ENCODE assay signal across 10 cellular contexts in genomic region chr4:9153571-9154157, GRCh38. TPM values are rescaled to one million over a fixed set of nuclear protein-coding genes. Genes with fewer than 3 reads are reported as not detected.
A peak's percentile ranks its signal among the peaks of the same experiment; 100 is the strongest.
DNase-seq lines count a peak whose midpoint lies in the region; ATAC-seq and TF ChIP-seq lines count a peak whose summit lies in the region.
"Not testable (repeated sequence)": the region's sequence is repeated elsewhere in the genome, so short reads cannot be mapped to it uniquely, and the experiment has no call there.
"Had no signal": no experiment of that assay in that cellular context is flagged by ENCODE, and none has a peak within 500 bp of the region (broad histone marks: within the 10 kb centered on the region; RNA-seq: fewer than 3 reads in every experiment).

No MANE protein-coding gene starts in this region.

- H3K36me3 ChIP-seq in KOPT-K1 (ENCODE audit: insufficient read depth, low read length); ascending aorta; fibroblast of lung (ENCODE audit: control insufficient read depth, insufficient read depth, low read length); right lobe of liver; urinary bladder (ENCODE audit: insufficient read depth): not testable (repeated sequence)

- not testable (repeated sequence) for H3K36me3 Mint-ChIP-seq in T-cell

- H3K4me3 Mint-ChIP-seq in T-cell, result peak overlapping the region; percentile 92 to 94 (median 93)

- DNase-seq in Daoy (ENCODE audit: low read depth) (peak; percentile 68), T-cell (peak in 1 of 34 experiments; percentile 9), fibroblast of lung (ENCODE audit: low read depth in 2 of 2) (peak; percentile 38 to 93), putamen (ENCODE audit: low spot score) (peak; percentile 21)
- DNase-seq in ascending aorta (ENCODE audit: low spot score in 2 of 2); right lobe of liver: not testable (repeated sequence)

- peak overlapping the region; percentile 72 for H3K4me2 ChIP-seq in fibroblast of lung (ENCODE audit: extremely low read depth, insufficient read depth, low read length)

- H3K9me3 ChIP-seq in KOPT-K1 (ENCODE audit: insufficient read depth, low read length, poor library complexity, severe bottlenecking); ascending aorta; fibroblast of lung (ENCODE audit: control insufficient read depth, insufficient read depth, low read depth, low read length); right lobe of liver: not testable (repeated sequence)

- ATAC-seq in T-cell (replicated peaks in 1 of 4); right lobe of liver: not testable (repeated sequence)

- H3K27me3 ChIP-seq in ascending aorta; fibroblast of lung (ENCODE audit: control insufficient read depth, insufficient read depth, low read length); right lobe of liver: not testable (repeated sequence)

- POLR2A ChIA-PET in T-cell (lab: Charles Lee), result not testable (repeated sequence)

- not testable (repeated sequence) for H3K9me3 Mint-ChIP-seq in T-cell

- H4K20me1 ChIP-seq in fibroblast of lung (ENCODE audit: control insufficient read depth, extremely low read depth, insufficient read depth, low read length), result not testable (repeated sequence)

- H3K27ac Mint-ChIP-seq in T-cell, result peak overlapping the region in 1 of 2 donors; percentile 48

- 90% methylated on average over 1 of the region's 27 CpGs for WGBS in right lobe of liver (ENCODE audit: insufficient coverage, low coverage, low lambda C conversion rate, missing lambda C conversion rate)
- WGBS in urinary bladder, result 1% methylated on average over 27 of the region's 27 CpGs

- TF ChIP-seq POLR2A in right lobe of liver (IDR thresholded peaks at IDR 0.05), result not testable (repeated sequence)

- H3K27me3 Mint-ChIP-seq in T-cell, result not testable (repeated sequence)

- not testable (repeated sequence) for TF ChIP-seq CTCF in ascending aorta (IDR thresholded peaks at IDR 0.05); right lobe of liver (IDR thresholded peaks at IDR 0.05)
- peak in 1 of 2 donors; percentile 16 for TF ChIP-seq CTCF in fibroblast of lung (conservative IDR thresholded peaks at IDR 0.05 in 1 of 2, IDR thresholded peaks at IDR 0.05 in 1 of 2; ENCODE audit: low read depth in 1 of 2, low read length in 2 of 2)

- H3K9ac ChIP-seq in fibroblast of lung (ENCODE audit: insufficient read depth, low read length), result peak overlapping the region; percentile 92

- peak overlapping the region; percentile 12 for H2AFZ ChIP-seq in fibroblast of lung (ENCODE audit: low read length)

- H3K4me3 ChIP-seq in ascending aorta, result peak overlapping the region; percentile 86 to 98
- H3K4me3 ChIP-seq in fibroblast of lung (replicated peaks in 1 of 4; ENCODE audit: control extremely low read depth in 1 of 4, insufficient read depth in 1 of 4, low read depth in 3 of 4, low read length in 4 of 4), result peak overlapping the region; percentile 53 to 70 (median 64)
- H3K4me3 ChIP-seq in right lobe of liver, result peak overlapping the region; percentile 72 to 83 (median 79)
- H3K4me3 ChIP-seq in urinary bladder (ENCODE audit: low read depth, low read length), result peak overlapping the region; percentile 40

- CTCF ChIA-PET in T-cell (lab: Charles Lee), result not testable (repeated sequence)

- not testable (repeated sequence) for H3K4me1 ChIP-seq in ascending aorta; fibroblast of lung (ENCODE audit: control insufficient read depth, extremely low read depth, insufficient read depth, low read length); right lobe of liver; urinary bladder (ENCODE audit: insufficient read depth)

- H3K79me2 ChIP-seq in fibroblast of lung (ENCODE audit: control insufficient read depth, insufficient read depth, low read length), result not testable (repeated sequence)

- peaks cover 6 to 20% (median 13%) of the 10 kb centered on the region in 3 donors for H3K4me1 Mint-ChIP-seq in T-cell

- intact Hi-C loops in ascending aorta (cut with DNase I); right lobe of liver (cut with DNase I): not testable (repeated sequence)

- H3K27ac ChIP-seq in KOPT-K1 (ENCODE audit: low read depth, low read length, poor library complexity, severe bottlenecking) (peak overlapping the region; percentile 66), ascending aorta (peak overlapping the region; percentile 51 to 60), fibroblast of lung (ENCODE audit: insufficient read depth, low read length) (peak overlapping the region; percentile 95), right lobe of liver (peak overlapping the region; percentile 38 to 54 (median 49)), urinary bladder (ENCODE audit: low read depth) (peak overlapping the region; percentile 71)

RNA-seq across cellular contexts. Expression of gene FAM90A26, which starts 16.5 kb away (rescaled TPM):
- total RNA-seq in Daoy (2014; rRNA removed; shearing (Covaris generic)), result not detected in 2 replicates
- total RNA-seq in T-cell (not detected), ascending aorta (not detected), fibroblast of lung (not detected in 2 replicates), right lobe of liver (not detected), urinary bladder (not detected)
- polyA plus RNA-seq in fibroblast of lung (not detected in 2 replicates), urinary bladder (not detected)
- polyA plus RNA-seq in fibroblast of lung (2012), result not detected in 2 replicates
- polyA minus RNA-seq in fibroblast of lung (ENCODE audit: low replicate concordance), result not detected in 2 replicates
- total RNA-seq: GM12878; T-helper 2 cell treated with Interferon-gamma antibody and Interleukin-4, amounts not matched to agents 100 ng/mL and 5 ng/mL, for 36 hours had no signal
- polyA plus RNA-seq: GM12878 had no signal

RNA-seq across cellular contexts. Expression of gene USP17L10, which starts 56.8 kb away (rescaled TPM):
- total RNA-seq in Daoy (2014; rRNA removed; shearing (Covaris generic)), result not detected in 2 replicates
- total RNA-seq in T-cell (not detected), ascending aorta (not detected), fibroblast of lung (not detected in 2 replicates), right lobe of liver (not detected), urinary bladder (not detected)
- polyA plus RNA-seq in fibroblast of lung (not detected in 2 replicates), urinary bladder (not detected)
- not detected in 2 replicates for polyA plus RNA-seq in fibroblast of lung (2012)
- not detected in 2 replicates for polyA minus RNA-seq in fibroblast of lung (ENCODE audit: low replicate concordance)
- total RNA-seq: GM12878; T-helper 2 cell treated with Interferon-gamma antibody and Interleukin-4, amounts not matched to agents 100 ng/mL and 5 ng/mL, for 36 hours had no signal
- polyA plus RNA-seq: GM12878 had no signal

Comparison
In these comparisons a context has a peak if more than half of its experiments do, and no peak if none do; other contexts are left out.
1. H3K4me3 ChIP-seq: peak in every context shown above with its lines; median percentile 92 in ascending aorta; 79 in right lobe of liver; 64 in fibroblast of lung; 40 in urinary bladder.